ENCODE assay signal across 28 cellular contexts in genomic region chr1:30598571-30599114, GRCh38.
"Had no signal": no experiment of that assay in that cellular context is flagged by ENCODE, and none has a peak within 500 bp of the region (broad histone marks: within the 10 kb centered on the region; RNA-seq: fewer than 3 reads in every experiment).

No MANE protein-coding gene starts in this region.

- H3K9me3 Mint-ChIP-seq: activated CD4-positive, alpha-beta memory T cell treated with anti-CD3 and anti-CD28 coated beads for 36 hours; activated CD4-positive, alpha-beta T cell treated with anti-CD3 and anti-CD28 coated beads, Interleukin-2, amount 10 ng/mL, durations not matched to agents 24 days and 14 days; activated naive CD4-positive, alpha-beta T cell treated with anti-CD3 and anti-CD28 coated beads for 36 hours; activated naive CD4-positive, alpha-beta T cell treated with anti-CD3 and anti-CD28 coated beads, Interleukin-2, amount 50 U/mL, for 24 hours; activated naive CD8-positive, alpha-beta T cell treated with anti-CD3 and anti-CD28 coated beads for 36 hours; activated naive CD8-positive, alpha-beta T cell treated with anti-CD3 and anti-CD28 coated beads, Interleukin-2, amount 50 U/mL, for 24 hours; activated T-helper 1 cell treated with anti-CD3 and anti-CD28 coated beads, Interleukin-12 subunit alpha, Interleukin-12 subunit beta, Interleukin-2, Interleukin-4 antibody, amounts not matched to agents 30 ng/mL and 10 ng/mL and 1 ng/mL, durations not matched to agents 14 hours and 24 hours and 36 hours; activated T-helper 2 cell treated with anti-CD3 and anti-CD28 coated beads, Interferon-gamma antibody, Interleukin-2, Interleukin-4, amounts not matched to agents 10 μg/mL and 5 μg/mL and 100 μg/mL, durations not matched to agents 14 hours and 24 hours and 36 hours had no signal

- H3K27ac ChIP-seq: adrenal gland, body of pancreas had no signal

- H3K36me3 ChIP-seq: adrenal gland had no signal

- DNase-seq: activated CD4-positive, alpha-beta memory T cell treated with anti-CD3 and anti-CD28 coated beads for 36 hours; activated CD4-positive, alpha-beta T cell treated with anti-CD3 and anti-CD28 coated beads for 36 hours; activated CD4-positive, alpha-beta T cell treated with anti-CD3 and anti-CD28 coated beads, Interleukin-2, amount 10 ng/mL, durations not matched to agents 24 days and 14 days; activated CD4-positive, CD25-positive, alpha-beta regulatory T cell; activated CD4-positive, CD25-positive, alpha-beta regulatory T cell treated with anti-CD3 and anti-CD28 coated beads, Interleukin-2, amount 50 U/mL, for 72 hours; activated CD8-positive, alpha-beta memory T cell treated with anti-CD3 and anti-CD28 coated beads, Interleukin-2, amount 10 ng/mL, durations not matched to agents 7 days and 5 days; activated CD8-positive, alpha-beta memory T cell treated with anti-CD3 and anti-CD28 coated beads, Interleukin-2, amount 50 U/mL, for 4 hours; activated CD8-positive, alpha-beta T cell treated with anti-CD3 and anti-CD28 coated beads, Interleukin-2, amount 10 ng/mL, durations not matched to agents 7 days and 5 days; activated effector memory CD4-positive, alpha-beta T cell treated with anti-CD3 and anti-CD28 coated beads, Interleukin-2, amount 50 U/mL, for 16 hours; activated naive CD4-positive, alpha-beta T cell treated with anti-CD3 and anti-CD28 coated beads for 36 hours; activated naive CD8-positive, alpha-beta T cell treated with anti-CD3 and anti-CD28 coated beads for 36 hours; activated naive CD8-positive, alpha-beta T cell treated with anti-CD3 and anti-CD28 coated beads, Interleukin-2, amount 50 U/mL, for 24 hours; activated T-cell treated with anti-CD3 and anti-CD28 coated beads, Interleukin-2, amount 50 U/mL, for 1 hour; activated T-cell treated with anti-CD3 and anti-CD28 coated beads, Interleukin-2, amount 50 U/mL, for 48 hours; amygdala; body of pancreas; caudate nucleus; effector CD8-positive, alpha-beta T cell; foreskin fibroblast; T-helper 2 cell had no signal

- H3K4me3 ChIP-seq: adrenal gland, body of pancreas had no signal

- FAIRE-seq: colon, endometrium, endothelial cell of umbilical vein, frontal cortex had no signal

- H3K4me1 Mint-ChIP-seq: activated CD4-positive, alpha-beta T cell treated with anti-CD3 and anti-CD28 coated beads for 36 hours; activated CD4-positive, alpha-beta T cell treated with anti-CD3 and anti-CD28 coated beads, Interleukin-2, amount 10 ng/mL, durations not matched to agents 24 days and 14 days; activated CD8-positive, alpha-beta memory T cell treated with anti-CD3 and anti-CD28 coated beads, Interleukin-2, amount 10 ng/mL, durations not matched to agents 7 days and 5 days; activated naive CD4-positive, alpha-beta T cell treated with anti-CD3 and anti-CD28 coated beads, Interleukin-2, amount 50 U/mL, for 24 hours; activated naive CD8-positive, alpha-beta T cell treated with anti-CD3 and anti-CD28 coated beads for 36 hours; activated naive CD8-positive, alpha-beta T cell treated with anti-CD3 and anti-CD28 coated beads, Interleukin-2, amount 50 U/mL, for 24 hours had no signal

- H3K27me3 Mint-ChIP-seq: activated naive CD4-positive, alpha-beta T cell treated with anti-CD3 and anti-CD28 coated beads, Interleukin-2, amount 50 U/mL, for 24 hours had no signal

- H3K4me3 Mint-ChIP-seq: activated CD4-positive, alpha-beta memory T cell treated with anti-CD3 and anti-CD28 coated beads for 36 hours; activated CD4-positive, alpha-beta T cell treated with anti-CD3 and anti-CD28 coated beads for 36 hours; activated CD4-positive, alpha-beta T cell treated with anti-CD3 and anti-CD28 coated beads, Interleukin-2, amount 10 ng/mL, durations not matched to agents 24 days and 14 days; activated CD8-positive, alpha-beta memory T cell treated with anti-CD3 and anti-CD28 coated beads, Interleukin-2, amount 10 ng/mL, durations not matched to agents 7 days and 5 days; activated CD8-positive, alpha-beta T cell treated with anti-CD3 and anti-CD28 coated beads, Interleukin-2, amount 10 ng/mL, durations not matched to agents 7 days and 5 days; activated naive CD4-positive, alpha-beta T cell treated with anti-CD3 and anti-CD28 coated beads for 36 hours; activated naive CD4-positive, alpha-beta T cell treated with anti-CD3 and anti-CD28 coated beads, Interleukin-2, amount 50 U/mL, for 24 hours; activated naive CD8-positive, alpha-beta T cell treated with anti-CD3 and anti-CD28 coated beads for 36 hours; activated naive CD8-positive, alpha-beta T cell treated with anti-CD3 and anti-CD28 coated beads, Interleukin-2, amount 50 U/mL, for 24 hours; activated T-helper 1 cell treated with anti-CD3 and anti-CD28 coated beads, Interleukin-12 subunit alpha, Interleukin-12 subunit beta, Interleukin-2, Interleukin-4 antibody, amounts not matched to agents 30 ng/mL and 10 ng/mL and 1 ng/mL, durations not matched to agents 14 hours and 24 hours and 36 hours had no signal

- H3K4me1 ChIP-seq: adrenal gland, body of pancreas had no signal

- H3K36me3 Mint-ChIP-seq: activated CD4-positive, alpha-beta memory T cell treated with anti-CD3 and anti-CD28 coated beads for 36 hours; activated CD8-positive, alpha-beta memory T cell treated with anti-CD3 and anti-CD28 coated beads, Interleukin-2, amount 10 ng/mL, durations not matched to agents 7 days and 5 days; activated naive CD4-positive, alpha-beta T cell treated with anti-CD3 and anti-CD28 coated beads, Interleukin-2, amount 50 U/mL, for 24 hours; activated naive CD8-positive, alpha-beta T cell treated with anti-CD3 and anti-CD28 coated beads for 36 hours had no signal

- H3K27ac Mint-ChIP-seq: activated CD4-positive, alpha-beta memory T cell treated with anti-CD3 and anti-CD28 coated beads for 36 hours; activated CD4-positive, alpha-beta T cell treated with anti-CD3 and anti-CD28 coated beads for 36 hours; activated CD4-positive, alpha-beta T cell treated with anti-CD3 and anti-CD28 coated beads, Interleukin-2, amount 10 ng/mL, durations not matched to agents 24 days and 14 days; activated CD8-positive, alpha-beta memory T cell treated with anti-CD3 and anti-CD28 coated beads, Interleukin-2, amount 10 ng/mL, durations not matched to agents 7 days and 5 days; activated CD8-positive, alpha-beta T cell treated with anti-CD3 and anti-CD28 coated beads, Interleukin-2, amount 10 ng/mL, durations not matched to agents 7 days and 5 days; activated naive CD4-positive, alpha-beta T cell treated with anti-CD3 and anti-CD28 coated beads for 36 hours; activated naive CD4-positive, alpha-beta T cell treated with anti-CD3 and anti-CD28 coated beads, Interleukin-2, amount 50 U/mL, for 24 hours; activated naive CD8-positive, alpha-beta T cell treated with anti-CD3 and anti-CD28 coated beads for 36 hours; activated naive CD8-positive, alpha-beta T cell treated with anti-CD3 and anti-CD28 coated beads, Interleukin-2, amount 50 U/mL, for 24 hours; activated T-helper 1 cell treated with anti-CD3 and anti-CD28 coated beads, Interleukin-12 subunit alpha, Interleukin-12 subunit beta, Interleukin-2, Interleukin-4 antibody, amounts not matched to agents 30 ng/mL and 10 ng/mL and 1 ng/mL, durations not matched to agents 14 hours and 24 hours and 36 hours; activated T-helper 2 cell treated with anti-CD3 and anti-CD28 coated beads, Interferon-gamma antibody, Interleukin-2, Interleukin-4, amounts not matched to agents 10 μg/mL and 5 μg/mL and 100 μg/mL, durations not matched to agents 14 hours and 24 hours and 36 hours had no signal

- H3K27me3 ChIP-seq: adrenal gland, body of pancreas had no signal

- H3K9me3 ChIP-seq: adrenal gland, body of pancreas had no signal
